ENCODE assay signal across 8 cellular contexts in genomic region chr10:43396061-43396927, GRCh38. TPM values are rescaled to one million over a fixed set of nuclear protein-coding genes. Genes with fewer than 3 reads are reported as not detected.
DNase-seq lines count a peak whose midpoint lies in the region; ATAC-seq and TF ChIP-seq lines count a peak whose summit lies in the region.

No MANE protein-coding gene starts in this region.

- no peaks in the 10 kb centered on the region for H3K27me3 ChIP-seq in CD4-positive, CD25-positive, alpha-beta regulatory T cell (ENCODE audit: control insufficient read depth, insufficient read depth, low read length)

- H3K36me3 Mint-ChIP-seq in CD4-positive, CD25-positive, alpha-beta regulatory T cell = peaks cover 23% of the 10 kb centered on the region
- H3K36me3 Mint-ChIP-seq in nephron (ENCODE audit: low read depth) = peaks cover 34% of the 10 kb centered on the region

- peak overlapping the region; percentile 91 to 99 (median 97) for H3K27ac Mint-ChIP-seq in CD4-positive, CD25-positive, alpha-beta regulatory T cell
- peak overlapping the region; percentile 91 to 98 (median 98) for H3K27ac Mint-ChIP-seq in nephron

- H3K27ac ChIP-seq in CD4-positive, CD25-positive, alpha-beta regulatory T cell (ENCODE audit: insufficient read depth, low read length, poor library complexity, severe bottlenecking) = peak overlapping the region; percentile 97
- H3K27ac ChIP-seq in substantia nigra (ENCODE audit: low read depth, low read length, poor library complexity, severe bottlenecking) = peak overlapping the region; percentile 95

- H3K36me3 ChIP-seq in CD4-positive, CD25-positive, alpha-beta regulatory T cell (ENCODE audit: control insufficient read depth, insufficient read depth, low read length) = peaks cover 39% of the 10 kb centered on the region

- peak; percentile 55 for ATAC-seq in CD4-positive, CD25-positive, alpha-beta regulatory T cell (ENCODE audit: low read depth in 2 of 2)
- ATAC-seq in GM19463 (IDR thresholded peaks at IDR 0.05; ENCODE audit: unreplicated experiment) (peak; percentile 49), HG03521 (IDR thresholded peaks at IDR 0.05; ENCODE audit: unreplicated experiment) (peak; percentile 48)

- peak overlapping the region; percentile 80 for H3K4me3 ChIP-seq in CD4-positive, CD25-positive, alpha-beta regulatory T cell (ENCODE audit: low read depth, low read length)
- peak overlapping the region; percentile 73 for H3K4me3 ChIP-seq in fibroblast of villous mesenchyme (ENCODE audit: low read depth, low read length)

- H3K9me3 ChIP-seq in CD4-positive, CD25-positive, alpha-beta regulatory T cell (ENCODE audit: control insufficient read depth in 2 of 2, low read length in 2 of 2) = no peaks in the 10 kb centered on the region

- H3K9me3 Mint-ChIP-seq in CD4-positive, CD25-positive, alpha-beta regulatory T cell = no peaks in the 10 kb centered on the region
- H3K9me3 Mint-ChIP-seq in nephron = no peaks in the 10 kb centered on the region

- TF ChIP-seq CTCF in fibroblast of villous mesenchyme (IDR thresholded peaks at IDR 0.05; ENCODE audit: insufficient read depth, low read depth, low read length) (no peak), nephron (IDR thresholded peaks at IDR 0.05; ENCODE audit: unreplicated experiment in 3 of 3) (no peak)

- H3K4me3 Mint-ChIP-seq in CD4-positive, CD25-positive, alpha-beta regulatory T cell = peak overlapping the region; percentile 90 to 97 (median 94)
- peak overlapping the region; percentile 92 to 97 (median 96) for H3K4me3 Mint-ChIP-seq in nephron

- no peaks in the 10 kb centered on the region for H3K27me3 Mint-ChIP-seq in CD4-positive, CD25-positive, alpha-beta regulatory T cell
- no peaks in the 10 kb centered on the region for H3K27me3 Mint-ChIP-seq in nephron (ENCODE audit: low read depth)

- DNase-seq in CD4-positive, CD25-positive, alpha-beta regulatory T cell = peak; percentile 58 to 83 (median 61)
- DNase-seq in activated gamma-delta T cell (lab: John Stamatoyannopoulos, UW) (peak; percentile 52), fibroblast of villous mesenchyme (ENCODE audit: low read depth) (peak; percentile 74), substantia nigra (lab: John Stamatoyannopoulos, UW) (peak in 48 of 49 donors; percentile 35 to 88 (median 73))

- peaks cover 33 to 87% (median 65%) of the 10 kb centered on the region in 4 donors for H3K4me1 Mint-ChIP-seq in CD4-positive, CD25-positive, alpha-beta regulatory T cell
- peaks cover 50% of the 10 kb centered on the region for H3K4me1 Mint-ChIP-seq in nephron

- peaks cover 81% of the 10 kb centered on the region for H3K4me1 ChIP-seq in CD4-positive, CD25-positive, alpha-beta regulatory T cell (ENCODE audit: control insufficient read depth, insufficient read depth, low read length, poor library complexity, severe bottlenecking)

TF ChIP-seq in PFSK-1, 5 proteins besides CTCF, POLR2A, EP300 and RAD21:
- TF ChIP-seq POLR2AphosphoS5 (IDR thresholded peaks at IDR 0.05; ENCODE audit: low read depth, low read length) (no peak), SIN3A (IDR thresholded peaks at IDR 0.05; ENCODE audit: borderline replicate concordance, insufficient read depth, low read length) (no peak; the same call in 1 of the 2 replicates), FOXP2 (optimal IDR thresholded peaks at IDR 0.05; ENCODE audit: borderline replicate concordance, extremely low read depth, extremely low read length, insufficient read depth) (peak; percentile 17), REST (IDR thresholded peaks at IDR 0.05; ENCODE audit: insufficient read depth in 1 of 2, low read depth in 2 of 2, low read length in 2 of 2) (no peak)

RNA-seq across cellular contexts. Expression of gene HNRNPF, which starts 12.7 kb away (rescaled TPM):
- total RNA-seq in CD4-positive, CD25-positive, alpha-beta regulatory T cell = 143 TPM
- polyA plus RNA-seq in CD4-positive, CD25-positive, alpha-beta regulatory T cell = 100 to 1,000 TPM; 293 to 350 (median 323) TPM
- polyA plus RNA-seq in PFSK-1 (2012; ENCODE audit: insufficient read length, low read depth) = 264 TPM
- total RNA-seq in fibroblast of villous mesenchyme = 152 and 203 TPM in 2 replicates

RNA-seq across cellular contexts. Expression of gene FXYD4, which starts 24.9 kb away (rescaled TPM):
- not detected for total RNA-seq in CD4-positive, CD25-positive, alpha-beta regulatory T cell
- polyA plus RNA-seq in CD4-positive, CD25-positive, alpha-beta regulatory T cell = not detected
- not detected for polyA plus RNA-seq in PFSK-1 (2012; ENCODE audit: insufficient read length, low read depth)
- total RNA-seq in fibroblast of villous mesenchyme = not detected in 2 replicates

RNA-seq across cellular contexts. Expression of gene ZNF487, which starts 40.6 kb away (rescaled TPM):
- 6.2 TPM for total RNA-seq in CD4-positive, CD25-positive, alpha-beta regulatory T cell
- 1 to 10 TPM; 2.5 to 6.5 (median 4.2) TPM for polyA plus RNA-seq in CD4-positive, CD25-positive, alpha-beta regulatory T cell
- 1.1 TPM for polyA plus RNA-seq in PFSK-1 (2012; ENCODE audit: insufficient read length, low read depth)
- total RNA-seq in fibroblast of villous mesenchyme = 2.6 TPM in 2 replicates

Comparison
In these comparisons a context has a peak if more than half of its experiments do, and no peak if none do; other contexts are left out.
1. Peak in every context shown above with its lines: DNase-seq, ATAC-seq, H3K4me3 ChIP-seq and H3K27ac ChIP-seq.